14 cellular contexts compared by ENCODE assay signal in genomic region chr12:18747960-18748359, GRCh38. TPM values are rescaled to one million over a fixed set of nuclear protein-coding genes. Genes with fewer than 3 reads are reported as not detected.
A peak's percentile ranks its signal among the peaks of the same experiment; 100 is the strongest.
DNase-seq lines count a peak whose midpoint lies in the region; ATAC-seq and TF ChIP-seq lines count a peak whose summit lies in the region.
"Had no signal": no experiment of that assay in that cellular context is flagged by ENCODE, and none has a peak within 500 bp of the region (broad histone marks: within the 10 kb centered on the region; RNA-seq: fewer than 3 reads in every experiment).

No MANE protein-coding gene starts in this region.

- no peaks in the 10 kb centered on the region for H3K9me3 ChIP-seq in mesodermal cell (ENCODE audit: control insufficient read depth, low read length)
- H3K9me3 ChIP-seq: gastroesophageal sphincter had no signal

- no peaks in the 10 kb centered on the region for H3K36me3 ChIP-seq in mesodermal cell (ENCODE audit: control insufficient read depth, insufficient read depth, low read length)
- H3K36me3 ChIP-seq: gastroesophageal sphincter had no signal

- DNase-seq in Caki2 (ENCODE audit: low read depth) (peak; percentile 47), NCI-H226 (peak; percentile 94), epithelial cell of proximal tubule (ENCODE audit: low read depth) (peak; percentile 92)
- DNase-seq: activated CD4-positive, alpha-beta memory T cell treated with anti-CD3 and anti-CD28 coated beads, Interleukin-2, amount 10 ng/mL, durations not matched to agents 7 days and 5 days; activated naive CD8-positive, alpha-beta T cell treated with anti-CD3 and anti-CD28 coated beads, Interleukin-2, amount 10 ng/mL, durations not matched to agents 7 days and 5 days; MM.1S; NCI-H510A treated with DMSO at 0.1 percent for 48 hours; T-cell had no signal

- H3K4me3 ChIP-seq in epithelial cell of proximal tubule (ENCODE audit: low read depth, low read length) (no peak overlapping the region), mesodermal cell (ENCODE audit: extremely low read depth, insufficient read depth, low read length, poor library complexity, severe bottlenecking) (no peak overlapping the region)
- H3K4me3 ChIP-seq: gastroesophageal sphincter had no signal

- WGBS in mesodermal cell (ENCODE audit: insufficient coverage in 2 of 2), 2 experiments, result no CpG with 5 or more reads among the region's 1 CpG

- no peak for ATAC-seq in GM21717 (IDR thresholded peaks at IDR 0.05; ENCODE audit: unreplicated experiment)
- no peak for ATAC-seq in HG03280 (IDR thresholded peaks at IDR 0.05; ENCODE audit: unreplicated experiment)
- ATAC-seq in GM21515 (IDR thresholded peaks at IDR 0.05; ENCODE audit: unreplicated experiment), result no peak
- no peak for ATAC-seq in GM19455 (IDR thresholded peaks at IDR 0.05; ENCODE audit: unreplicated experiment)
- ATAC-seq: gastroesophageal sphincter, T-cell had no signal

- TF ChIP-seq CTCF in epithelial cell of proximal tubule (conservative IDR thresholded peaks at IDR 0.05; ENCODE audit: low read depth, low read length), result no peak

- peaks cover 49% of the 10 kb centered on the region for H3K4me1 ChIP-seq in mesodermal cell (ENCODE audit: control insufficient read depth, insufficient read depth, low read length, poor library complexity, severe bottlenecking)

- H3K27ac ChIP-seq in mesodermal cell (ENCODE audit: low read depth, low read length, severe bottlenecking), result peak overlapping the region; percentile 86
- H3K27ac ChIP-seq: gastroesophageal sphincter had no signal

- in situ Hi-C loops in Caki2 (cut with HindIII; ENCODE audit: low pct_unique_long_range_greater_than_20kb, low sequenced_read_pairs), result no loop called here

RNA-seq across cellular contexts. Expression of gene CAPZA3, which starts 10.0 kb away (rescaled TPM):
- not detected in 2 replicates for total RNA-seq in Caki2 (2014; rRNA removed; shearing (Covaris generic); ENCODE audit: low replicate concordance)
- total RNA-seq in epithelial cell of proximal tubule, result not detected in 2 replicates
- polyA plus RNA-seq in mesodermal cell (2013, experiment 1 of 2), result not detected
- polyA plus RNA-seq in mesodermal cell (2013, experiment 2 of 2), result not detected
- total RNA-seq: activated CD4-positive, alpha-beta memory T cell treated with anti-CD3 and anti-CD28 coated beads, Interleukin-2, amount 10 ng/mL, durations not matched to agents 7 days and 5 days; activated naive CD8-positive, alpha-beta T cell treated with anti-CD3 and anti-CD28 coated beads, Interleukin-2, amount 10 ng/mL, durations not matched to agents 7 days and 5 days; gastroesophageal sphincter; T-cell had no signal

RNA-seq across cellular contexts. Expression of gene PLCZ1, which starts 10.1 kb away (rescaled TPM):
- total RNA-seq in Caki2 (2014; rRNA removed; shearing (Covaris generic); ENCODE audit: low replicate concordance), result not detected in 2 replicates
- not detected in 2 replicates for total RNA-seq in epithelial cell of proximal tubule
- not detected for polyA plus RNA-seq in mesodermal cell (2013, experiment 1 of 2)
- not detected for polyA plus RNA-seq in mesodermal cell (2013, experiment 2 of 2)
- total RNA-seq: activated CD4-positive, alpha-beta memory T cell treated with anti-CD3 and anti-CD28 coated beads, Interleukin-2, amount 10 ng/mL, durations not matched to agents 7 days and 5 days; activated naive CD8-positive, alpha-beta T cell treated with anti-CD3 and anti-CD28 coated beads, Interleukin-2, amount 10 ng/mL, durations not matched to agents 7 days and 5 days; T-cell had no signal
